1 cellular context compared by ENCODE assay signal in the genomic region with DNA sequence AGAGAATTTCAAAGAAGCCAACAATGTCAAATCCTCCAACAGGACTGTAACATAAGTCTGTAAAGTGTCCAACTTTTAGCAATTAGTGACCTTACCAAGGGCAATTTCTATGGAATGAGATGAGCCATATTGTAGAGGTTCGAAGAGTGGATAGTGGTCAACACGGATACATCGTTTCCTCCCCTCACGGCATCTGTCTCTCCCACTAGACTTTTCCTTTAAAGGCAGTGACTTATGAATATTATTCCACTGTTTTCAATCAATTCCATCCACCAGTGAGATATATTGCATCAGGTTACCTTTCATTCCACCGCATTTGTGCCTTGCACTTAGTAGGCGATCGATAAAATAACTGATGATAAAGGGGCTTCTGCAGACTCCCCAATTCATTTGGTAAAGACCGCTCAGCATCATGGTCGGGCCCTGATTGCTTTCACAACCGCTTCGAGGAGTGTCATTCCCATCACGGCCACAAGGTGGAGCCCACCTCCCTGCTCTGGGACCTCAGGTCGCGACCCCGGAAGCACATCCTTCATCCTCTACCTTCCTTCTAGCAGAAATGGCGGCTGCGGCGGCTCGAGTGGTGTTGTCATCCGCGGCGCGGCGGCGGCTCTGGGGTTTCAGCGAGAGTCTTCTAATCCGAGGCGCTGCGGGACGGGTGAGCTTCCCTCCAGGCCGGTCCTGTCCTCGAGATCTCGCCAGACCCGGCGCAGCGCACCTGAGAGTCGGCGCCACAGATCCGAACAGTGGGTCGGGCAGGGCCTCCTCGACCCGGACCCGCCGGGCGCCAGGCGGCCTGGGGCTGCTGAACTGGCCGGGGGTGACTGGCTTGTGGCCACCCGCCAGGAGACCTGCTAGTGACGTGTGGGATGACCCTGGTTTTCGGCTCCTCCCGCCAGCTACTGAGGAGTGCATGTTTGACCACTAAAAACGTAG.
A peak's percentile ranks its signal among the peaks of the same experiment; 100 is the strongest.
TF ChIP-seq lines count a peak whose summit lies in the region.

A gene with protein sequence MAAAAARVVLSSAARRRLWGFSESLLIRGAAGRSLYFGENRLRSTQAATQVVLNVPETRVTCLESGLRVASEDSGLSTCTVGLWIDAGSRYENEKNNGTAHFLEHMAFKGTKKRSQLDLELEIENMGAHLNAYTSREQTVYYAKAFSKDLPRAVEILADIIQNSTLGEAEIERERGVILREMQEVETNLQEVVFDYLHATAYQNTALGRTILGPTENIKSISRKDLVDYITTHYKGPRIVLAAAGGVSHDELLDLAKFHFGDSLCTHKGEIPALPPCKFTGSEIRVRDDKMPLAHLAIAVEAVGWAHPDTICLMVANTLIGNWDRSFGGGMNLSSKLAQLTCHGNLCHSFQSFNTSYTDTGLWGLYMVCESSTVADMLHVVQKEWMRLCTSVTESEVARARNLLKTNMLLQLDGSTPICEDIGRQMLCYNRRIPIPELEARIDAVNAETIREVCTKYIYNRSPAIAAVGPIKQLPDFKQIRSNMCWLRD (plus strand): TSS at position 535 of the 936 bp plus-strand sequence. CDS start 25 bp downstream, at position 560.

TF ChIP-seq in liver, 16 proteins besides CTCF, POLR2A, EP300 and RAD21 (continued from another document):
- TF ChIP-seq RXRA (IDR thresholded peaks at IDR 0.05) = peak; percentile 70 to 91
- TF ChIP-seq FOXA1 (IDR thresholded peaks at IDR 0.05) = no peak
- peak; percentile 61 to 91 for TF ChIP-seq GABPA (IDR thresholded peaks at IDR 0.05 in 1 of 2, conservative IDR thresholded peaks at IDR 0.05 in 1 of 2)
